Comparison of ENCODE assay signal across 9 cellular contexts in the genomic region with DNA sequence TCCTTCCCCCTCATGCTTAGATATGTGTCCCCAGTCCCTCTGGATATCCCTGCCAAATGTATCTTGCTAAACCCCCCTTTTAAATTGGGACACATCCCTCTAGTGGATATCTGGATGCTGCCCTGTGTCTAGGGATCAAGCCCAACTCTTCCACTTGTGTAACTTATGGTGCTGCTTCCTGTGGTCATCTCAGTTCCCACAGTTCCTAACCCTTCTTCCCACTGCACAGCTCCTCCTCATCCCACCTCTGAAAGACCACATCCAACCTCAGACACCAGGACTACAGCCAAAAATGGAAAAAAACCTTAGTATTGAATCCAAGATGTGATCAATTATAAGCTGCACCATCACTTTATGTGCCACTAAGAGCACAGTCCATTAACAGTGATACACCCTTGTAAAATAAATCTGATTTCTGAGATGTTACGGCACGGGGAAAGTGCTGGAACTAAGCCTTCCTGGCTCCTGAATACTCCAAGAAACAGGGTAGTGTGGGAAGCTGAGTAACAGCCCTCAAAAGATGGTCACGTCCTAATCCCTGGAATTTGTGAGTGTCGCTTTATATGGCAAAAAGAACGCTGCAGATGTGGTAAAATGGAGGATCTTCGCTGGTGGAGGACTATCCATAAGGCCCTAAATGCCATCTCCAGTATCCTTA. TPM values are rescaled to one million over a fixed set of nuclear protein-coding genes. Genes with fewer than 3 reads are reported as not detected.
DNase-seq lines count a peak whose midpoint lies in the region; ATAC-seq and TF ChIP-seq lines count a peak whose summit lies in the region.
"Had no signal": no experiment of that assay in that cellular context is flagged by ENCODE, and none has a peak within 500 bp of the region (broad histone marks: within the 10 kb centered on the region; RNA-seq: fewer than 3 reads in every experiment).

No MANE protein-coding gene starts in this region.

- peak overlapping the region; percentile 98 for H3K4me2 ChIP-seq in BLaER1

- H3K4me1 ChIP-seq in BLaER1 = peaks cover 90% of the 10 kb centered on the region
- H3K4me1 ChIP-seq in effector memory CD4-positive, alpha-beta T cell (ENCODE audit: control insufficient read depth, insufficient read depth, low read length, poor library complexity, severe bottlenecking) = peaks cover 85% of the 10 kb centered on the region

- H3K9me3 Mint-ChIP-seq in osteocyte (ENCODE audit: unreplicated experiment) = no peaks in the 10 kb centered on the region

- H3K27ac ChIP-seq in BLaER1 (peak overlapping the region; percentile 81), KOPT-K1 (ENCODE audit: low read depth, low read length, poor library complexity, severe bottlenecking) (peak overlapping the region; percentile 89)
- peak overlapping the region; percentile 96 for H3K27ac ChIP-seq in effector memory CD4-positive, alpha-beta T cell (ENCODE audit: insufficient read depth, low read length, poor library complexity, severe bottlenecking)

- H3K36me3 ChIP-seq in BLaER1 = peaks cover 10% of the 10 kb centered on the region
- no peaks in the 10 kb centered on the region; the same call in 1 of the 2 replicates for H3K36me3 ChIP-seq in KOPT-K1 (ENCODE audit: insufficient read depth, low read length)
- H3K36me3 ChIP-seq in effector memory CD4-positive, alpha-beta T cell (ENCODE audit: control insufficient read depth, insufficient read depth, low read length) = no peaks in the 10 kb centered on the region

- H3K4me3 ChIP-seq in BLaER1 = peak overlapping the region; percentile 58
- no peak overlapping the region for H3K4me3 ChIP-seq in effector memory CD4-positive, alpha-beta T cell (ENCODE audit: insufficient read depth, low read depth, low read length, poor library complexity, severe bottlenecking)

- TF ChIP-seq CTCF in osteocyte (IDR thresholded peaks at IDR 0.05) = no peak

- no peaks in the 10 kb centered on the region for H3K27me3 Mint-ChIP-seq in osteocyte (ENCODE audit: unreplicated experiment)

- H3K27me3 ChIP-seq in BLaER1 = no peaks in the 10 kb centered on the region
- H3K27me3 ChIP-seq in effector memory CD4-positive, alpha-beta T cell (replicated peaks; ENCODE audit: control insufficient read depth, insufficient read depth, low read length, poor library complexity, severe bottlenecking) = no peaks in the 10 kb centered on the region

- H3K27ac Mint-ChIP-seq in osteocyte (ENCODE audit: unreplicated experiment) = peak overlapping the region; percentile 100

- peaks cover 5% of the 10 kb centered on the region for H3K36me3 Mint-ChIP-seq in osteocyte (ENCODE audit: unreplicated experiment)

- ATAC-seq in HG03571 (IDR thresholded peaks at IDR 0.05; ENCODE audit: unreplicated experiment) = no peak
- no peak for ATAC-seq in HG03175 (IDR thresholded peaks at IDR 0.05; ENCODE audit: unreplicated experiment)

- peaks cover 61% of the 10 kb centered on the region for H4K20me1 ChIP-seq in BLaER1

- H3K9ac ChIP-seq in BLaER1 = peak overlapping the region; percentile 78

- H3K9me3 ChIP-seq in BLaER1 (no peaks in the 10 kb centered on the region; the same call in 1 of the 2 replicates), KOPT-K1 (ENCODE audit: insufficient read depth, low read length, poor library complexity, severe bottlenecking) (no peaks in the 10 kb centered on the region)
- no peaks in the 10 kb centered on the region for H3K9me3 ChIP-seq in effector memory CD4-positive, alpha-beta T cell (ENCODE audit: control insufficient read depth, low read length)

- peak overlapping the region; percentile 58 for H3K4me3 Mint-ChIP-seq in osteocyte (ENCODE audit: unreplicated experiment)

- peaks cover 96% of the 10 kb centered on the region for H3K4me1 Mint-ChIP-seq in osteocyte (ENCODE audit: unreplicated experiment)

- no peak for DNase-seq in effector memory CD4-positive, alpha-beta T cell
- DNase-seq in osteocyte (ENCODE audit: extremely low spot score, unreplicated experiment) (no peak), OCI-M2 (lab: John Stamatoyannopoulos, UW; ENCODE audit: unreplicated experiment) (no peak), retina (no peak)
- DNase-seq: NCI-H1930 had no signal

RNA-seq across cellular contexts. Expression of gene ESYT2, which starts 13.7 kb away (rescaled TPM):
- 146 and 156 TPM in 2 replicates for total RNA-seq in osteocyte

RNA-seq across cellular contexts. Expression of gene DYNC2I1, which starts 40.8 kb away (rescaled TPM):
- total RNA-seq in osteocyte = 23.7 and 24.8 TPM in 2 replicates
